ENCODE assay signal across 1 cellular context in genomic region chr1:26279598-26280332, GRCh38.
TF ChIP-seq lines count a peak whose summit lies in the region.

TSS of gene SH3BGRL3 (plus strand) at chr1:26280086. CDS start at chr1:26280156, 70 bp downstream.

TF ChIP-seq in K562, 482 proteins besides CTCF, POLR2A, EP300 and RAD21 (continued from another document and continues in another):
- peak; percentile 85; the same call in 1 of the 2 replicates for TF ChIP-seq AFF4 (CRISPR knock-in tag; IDR thresholded peaks at IDR 0.05)
- TF ChIP-seq FOXA3 (CRISPR knock-in tag; conservative IDR thresholded peaks at IDR 0.05 in 1 of 2, IDR thresholded peaks at IDR 0.05 in 1 of 2), result peak in 1 of 2 experiments; percentile 75; a peak in 2 of 4 replicates
- 0 out of 2 replicates have a peak, but pooled peaks have one; percentile 15 for TF ChIP-seq TAF7 (tag; IDR thresholded peaks at IDR 0.05)
- TF ChIP-seq CREB1 (IDR thresholded peaks at IDR 0.05), result peak; percentile 66
- TF ChIP-seq CREB1 (CRISPR knock-in tag; IDR thresholded peaks at IDR 0.05), result peak; percentile 75; the same call in 1 of the 2 replicates
- TF ChIP-seq ZNF24 (IDR thresholded peaks at IDR 0.05), result 0 out of 2 replicates have a peak, but pooled peaks have one; percentile 8
- no peak for TF ChIP-seq CBFA2T3 (IDR thresholded peaks at IDR 0.05)
- peak; percentile 71 for TF ChIP-seq RBM25 (IDR thresholded peaks at IDR 0.05; ENCODE audit: low read depth, low read length, severe bottlenecking)
- peak; percentile 90 for TF ChIP-seq HMGN3 (IDR thresholded peaks at IDR 0.05; ENCODE audit: borderline replicate concordance, extremely low read depth, insufficient read length, low read depth, low read length)
- TF ChIP-seq MGA (IDR thresholded peaks at IDR 0.05), result peak; percentile 93
- TF ChIP-seq MAZ (CRISPR knock-in tag; conservative IDR thresholded peaks at IDR 0.05 in 1 of 2, IDR thresholded peaks at IDR 0.05 in 1 of 2), result peak; percentile 81 to 83; a peak in 3 of 4 replicates
- TF ChIP-seq ETS1 (conservative IDR thresholded peaks at IDR 0.05; ENCODE audit: control insufficient read depth, low read depth, low read length), result peak; percentile 78
- 0 out of 2 replicates have a peak, but pooled peaks have one; percentile 65 for TF ChIP-seq XRCC5 (IDR thresholded peaks at IDR 0.05; ENCODE audit: low read depth, low read length)
- peak; percentile 83 for TF ChIP-seq GABPB1 (CRISPR knock-in tag; IDR thresholded peaks at IDR 0.05)
- no peak for TF ChIP-seq THRA (IDR thresholded peaks at IDR 0.05)
- TF ChIP-seq SUPT5H (IDR thresholded peaks at IDR 0.05), result peak; percentile 81
- TF ChIP-seq RBFOX2 (IDR thresholded peaks at IDR 0.05; ENCODE audit: low read depth, low read length), result peak; percentile 93
- TF ChIP-seq MTA3 (IDR thresholded peaks at IDR 0.05; ENCODE audit: borderline replicate concordance), result peak; percentile 81; the same call in 1 of the 2 replicates
- TF ChIP-seq BRD9 (IDR thresholded peaks at IDR 0.05; ENCODE audit: low read depth, partially characterized antibody), result no peak
- no peak for TF ChIP-seq TAF15 (IDR thresholded peaks at IDR 0.05; ENCODE audit: low read depth, low read length)
- TF ChIP-seq ZNF830 (CRISPR knock-in tag; IDR thresholded peaks at IDR 0.05), result peak; percentile 90; the same call in 1 of the 2 replicates
- TF ChIP-seq BHLHE40 (IDR thresholded peaks at IDR 0.05; ENCODE audit: low read length), result peak; percentile 65
- TF ChIP-seq RB1 (IDR thresholded peaks at IDR 0.05; ENCODE audit: low read depth), result peak; percentile 79; the same call in 1 of the 2 replicates
- no peak for TF ChIP-seq ZNF121 (CRISPR knock-in tag; conservative IDR thresholded peaks at IDR 0.05)
- TF ChIP-seq ZBTB9 (CRISPR knock-in tag; IDR thresholded peaks at IDR 0.05), result peak; percentile 85; the same call in 1 of the 2 replicates
- TF ChIP-seq RERE (CRISPR knock-in tag; IDR thresholded peaks at IDR 0.05; ENCODE audit: borderline replicate concordance), result no peak
